15 cellular contexts compared by ENCODE assay signal in genomic region chr17:44197107-44197506, GRCh38. TPM values are rescaled to one million over a fixed set of nuclear protein-coding genes. Genes with fewer than 3 reads are reported as not detected.
DNase-seq lines count a peak whose midpoint lies in the region; ATAC-seq and TF ChIP-seq lines count a peak whose summit lies in the region.
"Had no signal": no experiment of that assay in that cellular context is flagged by ENCODE, and none has a peak within 500 bp of the region (broad histone marks: within the 10 kb centered on the region; RNA-seq: fewer than 3 reads in every experiment).

No MANE protein-coding gene starts in this region.

- no peaks in the 10 kb centered on the region for H3K27me3 Mint-ChIP-seq in T-helper 2 cell treated with Interferon-gamma antibody and Interleukin-4, amounts not matched to agents 5 μg/mL and 100 μg/mL, for 36 hours (ENCODE audit: low read depth)
- H3K27me3 Mint-ChIP-seq in WTC11 (ENCODE audit: low read depth) = no peaks in the 10 kb centered on the region
- no peaks in the 10 kb centered on the region for H3K27me3 Mint-ChIP-seq in stimulated activated naive B cell treated with anti-CD40 and anti-IgM and Interleukin-4, amounts not matched to agents 10 μg/mL and 1 μg/mL and 100 μg/mL, for 72 hours

- WGBS in gastroesophageal sphincter (ENCODE audit: low coverage in 1 of 2), 2 donors = 95 to 100% methylated on average over 2 to 8 of the region's 15 CpGs

- no peak for TF ChIP-seq EP300 in gastroesophageal sphincter (IDR thresholded peaks at IDR 0.05)

- DNase-seq in T-helper 2 cell treated with Interferon-gamma antibody and Interleukin-4, amounts not matched to agents 5 μg/mL and 100 μg/mL, for 36 hours (ENCODE audit: low spot score) = no peak
- DNase-seq in T-helper 2 cell (no peak), WTC11 (ENCODE audit: low spot score) (no peak), HEK293T (ENCODE audit: extremely low spot score) (no peak), NCI-H2196 (lab: John Stamatoyannopoulos, UW; ENCODE audit: unreplicated experiment) (no peak)
- no peak for DNase-seq in stimulated activated naive B cell treated with anti-CD40 and anti-IgM and Interleukin-4, amounts not matched to agents 10 μg/mL and 1 μg/mL and 100 μg/mL, for 72 hours
- DNase-seq: cerebellar nuclear complex, DMS79 treated with DMSO at 0.1 percent for 48 hours, NCI-H1105 treated with DMSO at 0.1 percent for 48 hours, NCI-H524, Right ventricle myocardium superior had no signal

- no peak overlapping the region for H3K27ac Mint-ChIP-seq in T-helper 2 cell treated with Interferon-gamma antibody and Interleukin-4, amounts not matched to agents 5 μg/mL and 100 μg/mL, for 36 hours
- peak overlapping the region; percentile 55; the same call in 1 of the 2 replicates for H3K27ac Mint-ChIP-seq in WTC11
- no peak overlapping the region for H3K27ac Mint-ChIP-seq in stimulated activated naive B cell treated with anti-CD40 and anti-IgM and Interleukin-4, amounts not matched to agents 10 μg/mL and 1 μg/mL and 100 μg/mL, for 72 hours

- peaks cover 0 to 52% of the 10 kb centered on the region in 2 donors for H3K36me3 ChIP-seq in gastroesophageal sphincter

- H3K4me1 Mint-ChIP-seq in T-helper 2 cell treated with Interferon-gamma antibody and Interleukin-4, amounts not matched to agents 5 μg/mL and 100 μg/mL, for 36 hours (ENCODE audit: low read depth) = peaks cover 19% of the 10 kb centered on the region
- peaks cover 25% of the 10 kb centered on the region for H3K4me1 Mint-ChIP-seq in WTC11
- H3K4me1 Mint-ChIP-seq in stimulated activated naive B cell treated with anti-CD40 and anti-IgM and Interleukin-4, amounts not matched to agents 10 μg/mL and 1 μg/mL and 100 μg/mL, for 72 hours = peaks cover 18 to 37% of the 10 kb centered on the region in 2 donors

- peak overlapping the region; percentile 94 for H3K4me3 Mint-ChIP-seq in T-helper 2 cell treated with Interferon-gamma antibody and Interleukin-4, amounts not matched to agents 5 μg/mL and 100 μg/mL, for 36 hours
- H3K4me3 Mint-ChIP-seq in WTC11 = no peak overlapping the region
- H3K4me3 Mint-ChIP-seq in stimulated activated naive B cell treated with anti-CD40 and anti-IgM and Interleukin-4, amounts not matched to agents 10 μg/mL and 1 μg/mL and 100 μg/mL, for 72 hours = peak overlapping the region; percentile 17 to 90

- H3K36me3 Mint-ChIP-seq in T-helper 2 cell treated with Interferon-gamma antibody and Interleukin-4, amounts not matched to agents 5 μg/mL and 100 μg/mL, for 36 hours (ENCODE audit: low read depth) = peaks cover 39% of the 10 kb centered on the region
- peaks cover 40% of the 10 kb centered on the region for H3K36me3 Mint-ChIP-seq in WTC11
- H3K36me3 Mint-ChIP-seq in stimulated activated naive B cell treated with anti-CD40 and anti-IgM and Interleukin-4, amounts not matched to agents 10 μg/mL and 1 μg/mL and 100 μg/mL, for 72 hours = peaks cover 33 to 46% of the 10 kb centered on the region in 2 donors

- H3K27ac ChIP-seq in gastroesophageal sphincter = peak overlapping the region in 3 of 4 donors; percentile 96 to 99 (median 96)

- TF ChIP-seq POLR2A in gastroesophageal sphincter (IDR thresholded peaks at IDR 0.05) = no peak

- no peaks in the 10 kb centered on the region for H3K9me3 Mint-ChIP-seq in T-helper 2 cell treated with Interferon-gamma antibody and Interleukin-4, amounts not matched to agents 5 μg/mL and 100 μg/mL, for 36 hours
- H3K9me3 Mint-ChIP-seq in WTC11 = no peaks in the 10 kb centered on the region
- H3K9me3 Mint-ChIP-seq in stimulated activated naive B cell treated with anti-CD40 and anti-IgM and Interleukin-4, amounts not matched to agents 10 μg/mL and 1 μg/mL and 100 μg/mL, for 72 hours = no peaks in the 10 kb centered on the region

- H3K9me3 ChIP-seq in gastroesophageal sphincter = no peaks in the 10 kb centered on the region
- H3K9me3 ChIP-seq: HAP-1 had no signal

- no peak overlapping the region for H3K4me3 ChIP-seq in gastroesophageal sphincter
- H3K4me3 ChIP-seq: HAP-1 had no signal

- CTCF ChIA-PET in WTC11 (lab: Charles Lee) (interaction anchor here (5.1 kb wide), 1 partner anchor 13 kb away, joined by 47 read pairs; no protein-coding TSS in a partner anchor), HEK293T (lab: Yijun Ruan, JAX) (interaction anchor here (0.6 kb wide), 1 partner anchor 34 kb away, joined by 3 read pairs; no protein-coding TSS in a partner anchor)

- H3K27me3 ChIP-seq in gastroesophageal sphincter = no peaks in the 10 kb centered on the region

- ATAC-seq in WTC11 = no peak
- ATAC-seq in gastroesophageal sphincter = no peak
- ATAC-seq in stimulated activated naive B cell treated with anti-CD40 and anti-IgM and Interleukin-4, amounts not matched to agents 10 μg/mL and 1 μg/mL and 100 μg/mL, for 72 hours (replicated peaks) = no peak
- ATAC-seq in HG03457 (IDR thresholded peaks at IDR 0.05; ENCODE audit: unreplicated experiment) = no peak
- ATAC-seq: right cardiac atrium had no signal

- TF ChIP-seq CTCF in WTC11 (IDR thresholded peaks at IDR 0.05) (no peak), gastroesophageal sphincter (IDR thresholded peaks at IDR 0.05) (no peak)

- H3K4me1 ChIP-seq in gastroesophageal sphincter = peaks cover 0 to 27% (median 13%) of the 10 kb centered on the region in 3 donors

- POLR2A ChIA-PET in WTC11 (lab: Charles Lee) (no interaction called here), HEK293T (lab: Yijun Ruan, JAX) (interaction anchor here (4.0 kb wide), 1 partner anchor 11 kb away, joined by 31 read pairs; the partner anchor contains the start of gene TMUB2)

TF ChIP-seq in WTC11, 78 proteins besides CTCF, POLR2A, EP300 and RAD21 (continues in another document):
- TF ChIP-seq NFYB (CRISPR knock-in tag; conservative IDR thresholded peaks at IDR 0.05; ENCODE audit: low read depth) (no peak), TEAD1 (CRISPR knock-in tag; IDR thresholded peaks at IDR 0.05) (no peak), ZNF281 (CRISPR knock-in tag; IDR thresholded peaks at IDR 0.05) (no peak), PRRX2 (CRISPR knock-in tag; IDR thresholded peaks at IDR 0.05) (no peak), ZNF317 (CRISPR knock-in tag; IDR thresholded peaks at IDR 0.05; ENCODE audit: borderline replicate concordance, low read depth) (no peak), GRHL2 (CRISPR knock-in tag; IDR thresholded peaks at IDR 0.05; ENCODE audit: insufficient replicate concordance, severe bottlenecking) (no peak)

TF ChIP-seq in HEK293T, 16 proteins besides CTCF, POLR2A, EP300 and RAD21:
- no peak for TF ChIP-seq ELF4 (IDR thresholded peaks at IDR 0.05)
- TF ChIP-seq HDGF (IDR thresholded peaks at IDR 0.05; ENCODE audit: borderline replicate concordance) = no peak
- no peak for TF ChIP-seq SP1 (IDR thresholded peaks at IDR 0.05)
- no peak for TF ChIP-seq FOXK2 (IDR thresholded peaks at IDR 0.05)
- no peak for TF ChIP-seq L3MBTL2 (conservative IDR thresholded peaks at IDR 0.05)
- no peak for TF ChIP-seq SUZ12 (IDR thresholded peaks at IDR 0.05)

RNA-seq across cellular contexts. Expression of gene ATXN7L3, which starts 2.6 kb away (rescaled TPM):
- total RNA-seq in WTC11 (2021) (113 to 124 TPM (median 114 TPM) in 3 replicates), gastroesophageal sphincter (10 to 100 TPM; 33.2 to 63.0 (median 49.0) TPM)

RNA-seq across cellular contexts. Expression of gene TMUB2, which starts 10.3 kb away (rescaled TPM):
- total RNA-seq in WTC11 (2021) = 21.9 to 26.9 TPM (median 25.3 TPM) in 3 replicates
- total RNA-seq in gastroesophageal sphincter = 10 to 100 TPM; 28.3 to 36.1 (median 29.8) TPM

RNA-seq across cellular contexts. Expression of gene UBTF, which starts 22.4 kb away (rescaled TPM):
- total RNA-seq in WTC11 (2021) (69.5 to 77.1 TPM (median 75.9 TPM) in 3 replicates), gastroesophageal sphincter (10 to 100 TPM; 55.6 to 85.5 (median 60.4) TPM)

RNA-seq across cellular contexts. Expression of gene ASB16, which starts 26.6 kb away (rescaled TPM):
- total RNA-seq in WTC11 (2021) = 0.11 to 0.23 TPM (median 0.14 TPM) in 3 replicates
- 1 to 10 TPM; 1.8 to 6.9 (median 3.9) TPM for total RNA-seq in gastroesophageal sphincter

RNA-seq across cellular contexts. Expression of gene HROB, which starts 55.4 kb away (rescaled TPM):
- 22.4 to 23.9 TPM (median 23.7 TPM) in 3 replicates for total RNA-seq in WTC11 (2021)
- 1 to 10 TPM in 2 of 4 donors, under 1 TPM in 1, not detected in 1; 0.81 to 1.5 (median 1.3) TPM for total RNA-seq in gastroesophageal sphincter
